In genomic region chr18:49934457-49934856, GRCh38 we compare ENCODE assay signal across 24 cellular contexts.
DNase-seq lines count a peak whose midpoint lies in the region; ATAC-seq and TF ChIP-seq lines count a peak whose summit lies in the region.
"Had no signal": no experiment of that assay in that cellular context is flagged by ENCODE, and none has a peak within 500 bp of the region (broad histone marks: within the 10 kb centered on the region; RNA-seq: fewer than 3 reads in every experiment).

No MANE protein-coding gene starts in this region.

- DNase-seq in EH (ENCODE audit: low read depth), result peak; percentile 54
- DNase-seq in fibroblast of mammary gland (ENCODE audit: low read depth), result peak; percentile 30
- no peak for DNase-seq in activated T-cell treated with anti-CD3 and anti-CD28 coated beads, Interleukin-2, amount 50 U/mL, for 72 hours
- DNase-seq in gastrocnemius medialis, result no peak
- DNase-seq in NCI-H1417 treated with DMSO at 0.1 percent for 48 hours (lab: John Stamatoyannopoulos, UW), result no peak
- DNase-seq in NCI-H2107 (lab: John Stamatoyannopoulos, UW), result no peak
- DNase-seq: activated CD4-positive, alpha-beta T cell treated with anti-CD3 and anti-CD28 coated beads, Interleukin-2, amount 10 ng/mL, durations not matched to agents 24 days and 14 days; activated naive CD8-positive, alpha-beta T cell treated with anti-CD3 and anti-CD28 coated beads, Interleukin-2, amount 10 ng/mL, durations not matched to agents 7 days and 5 days; activated T-cell treated with anti-CD3 and anti-CD28 coated beads for 4 hours; cerebellar nuclear complex; GDM1; GM23248; left lung; MM.1S; NCI-H1694 treated with DMSO at 0.1 percent for 48 hours; NCI-H526; ovary; PC-3; stimulated activated CD4-positive, alpha-beta T cell treated with anti-CD3 and anti-CD28 coated beads, Interleukin-4, amount 100 ng/mL, for 24 hours; stimulated activated CD8-positive, alpha-beta memory T cell treated with anti-CD3 and anti-CD28 coated beads, Interleukin-4, amount 100 ng/mL, for 48 hours had no signal

- TF ChIP-seq CTCF in fibroblast of mammary gland (conservative IDR thresholded peaks at IDR 0.05; ENCODE audit: control insufficient read depth, insufficient read depth, low read depth, low read length), result no peak
- TF ChIP-seq CTCF in gastrocnemius medialis (IDR thresholded peaks at IDR 0.05 in 4 of 5, conservative IDR thresholded peaks at IDR 0.05 in 1 of 5), result no peak

- no peak overlapping the region for H3K4me3 ChIP-seq in fibroblast of mammary gland (ENCODE audit: control insufficient read depth, low read depth, low read length)
- H3K4me3 ChIP-seq in gastrocnemius medialis, result no peak overlapping the region
- H3K4me3 ChIP-seq: GM23248, left lung, ovary, skin epidermis, thoracic aorta had no signal

- no peak overlapping the region for H3K27ac ChIP-seq in gastrocnemius medialis
- H3K27ac ChIP-seq: GM23248, left lung, ovary, skin epidermis, thoracic aorta had no signal

- intact Hi-C loops in gastrocnemius medialis (cut with DNase I; ENCODE audit: low total_unique reads), result no loop called here

- H3K27me3 Mint-ChIP-seq in activated T-cell treated with anti-CD3 and anti-CD28 coated beads, Interleukin-2, amount 50 U/mL, for 72 hours (ENCODE audit: low read depth), result peaks cover 11% of the 10 kb centered on the region

- no peaks in the 10 kb centered on the region for H3K27me3 ChIP-seq in gastrocnemius medialis
- H3K27me3 ChIP-seq: left lung, ovary had no signal

- H3K27ac Mint-ChIP-seq in activated T-cell treated with anti-CD3 and anti-CD28 coated beads, Interleukin-2, amount 50 U/mL, for 72 hours, result no peak overlapping the region
- H3K27ac Mint-ChIP-seq: activated CD4-positive, alpha-beta T cell treated with anti-CD3 and anti-CD28 coated beads, Interleukin-2, amount 10 ng/mL, durations not matched to agents 24 days and 14 days; activated naive CD8-positive, alpha-beta T cell treated with anti-CD3 and anti-CD28 coated beads, Interleukin-2, amount 10 ng/mL, durations not matched to agents 7 days and 5 days had no signal

- no peak overlapping the region for H3K4me3 Mint-ChIP-seq in activated T-cell treated with anti-CD3 and anti-CD28 coated beads, Interleukin-2, amount 50 U/mL, for 72 hours
- H3K4me3 Mint-ChIP-seq: activated CD4-positive, alpha-beta T cell treated with anti-CD3 and anti-CD28 coated beads, Interleukin-2, amount 10 ng/mL, durations not matched to agents 24 days and 14 days; activated naive CD8-positive, alpha-beta T cell treated with anti-CD3 and anti-CD28 coated beads, Interleukin-2, amount 10 ng/mL, durations not matched to agents 7 days and 5 days had no signal

- H3K4me1 Mint-ChIP-seq in activated T-cell treated with anti-CD3 and anti-CD28 coated beads, Interleukin-2, amount 50 U/mL, for 72 hours (ENCODE audit: low read depth), result no peaks in the 10 kb centered on the region
- H3K4me1 Mint-ChIP-seq: activated naive CD8-positive, alpha-beta T cell treated with anti-CD3 and anti-CD28 coated beads, Interleukin-2, amount 10 ng/mL, durations not matched to agents 7 days and 5 days had no signal

- no peaks in the 10 kb centered on the region for H3K9me3 Mint-ChIP-seq in activated T-cell treated with anti-CD3 and anti-CD28 coated beads, Interleukin-2, amount 50 U/mL, for 72 hours
- H3K9me3 Mint-ChIP-seq: activated CD4-positive, alpha-beta T cell treated with anti-CD3 and anti-CD28 coated beads, Interleukin-2, amount 10 ng/mL, durations not matched to agents 24 days and 14 days; activated naive CD8-positive, alpha-beta T cell treated with anti-CD3 and anti-CD28 coated beads, Interleukin-2, amount 10 ng/mL, durations not matched to agents 7 days and 5 days had no signal

- no peaks in the 10 kb centered on the region for H3K4me1 ChIP-seq in gastrocnemius medialis
- H3K4me1 ChIP-seq: left lung had no signal

- in situ Hi-C loops in gastrocnemius medialis (cut with MboI; ENCODE audit: low sequenced_read_pairs in 4 of 4), result no loop called here

- H3K9me3 ChIP-seq in gastrocnemius medialis, result no peaks in the 10 kb centered on the region
- H3K9me3 ChIP-seq: left lung, ovary, thoracic aorta had no signal

- no peaks in the 10 kb centered on the region for H3K36me3 Mint-ChIP-seq in activated T-cell treated with anti-CD3 and anti-CD28 coated beads, Interleukin-2, amount 50 U/mL, for 72 hours (ENCODE audit: insufficient read depth in 2 of 2)
- H3K36me3 Mint-ChIP-seq: activated naive CD8-positive, alpha-beta T cell treated with anti-CD3 and anti-CD28 coated beads, Interleukin-2, amount 10 ng/mL, durations not matched to agents 7 days and 5 days had no signal

- ATAC-seq in GM19023 (IDR thresholded peaks at IDR 0.05; ENCODE audit: unreplicated experiment) (peak; percentile 76), HG03354 (IDR thresholded peaks at IDR 0.05; ENCODE audit: poor library complexity, severe bottlenecking, unreplicated experiment) (peak; percentile 82), gastrocnemius medialis (no peak)
- no peak for ATAC-seq in activated T-cell treated with anti-CD3 and anti-CD28 coated beads, Interleukin-2, amount 50 U/mL, for 72 hours (replicated peaks in 1 of 2)
- ATAC-seq: left lung had no signal

- no peak for TF ChIP-seq POLR2A in gastrocnemius medialis (IDR thresholded peaks at IDR 0.05)

- H3K36me3 ChIP-seq in gastrocnemius medialis, result no peaks in the 10 kb centered on the region
- H3K36me3 ChIP-seq: left lung, ovary, thoracic aorta had no signal

Comparison
In these comparisons a context has a peak if more than half of its experiments do, and no peak if none do; other contexts are left out.
1. DNase-seq: peak in EH (single experiment) and fibroblast of mammary gland (single experiment); none in activated T-cell treated with anti-CD3 and anti-CD28 coated beads, Interleukin-2, amount 50 U/mL, for 72 hours (0 of 2), gastrocnemius medialis (0 of 2), NCI-H1417 treated with DMSO at 0.1 percent for 48 hours (single experiment) and NCI-H2107 (single experiment).
2. ATAC-seq: peak in GM19023 (single experiment) and HG03354 (single experiment); none in activated T-cell treated with anti-CD3 and anti-CD28 coated beads, Interleukin-2, amount 50 U/mL, for 72 hours (0 of 2) and gastrocnemius medialis (0 of 2).